Comparison of ENCODE assay signal across 1 cellular context in the genomic region with DNA sequence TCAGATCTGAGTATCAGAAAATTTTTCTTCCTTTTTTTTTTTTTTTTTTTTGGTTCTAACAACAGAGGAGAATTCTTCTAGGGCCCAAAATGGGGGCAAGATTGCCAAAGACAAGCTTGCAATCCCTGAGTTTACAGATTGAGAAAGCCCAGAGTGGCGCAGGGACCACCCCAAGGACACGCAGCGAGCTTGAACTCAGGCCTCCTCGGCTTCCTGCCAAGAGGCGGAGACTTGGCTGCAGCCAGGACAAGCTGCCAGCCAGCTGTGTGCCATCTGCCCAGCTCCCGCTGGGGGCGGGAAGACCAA.
TF ChIP-seq lines count a peak whose summit lies in the region.

No MANE protein-coding gene starts in this region.

TF ChIP-seq in HepG2, 621 proteins besides CTCF, POLR2A, EP300 and RAD21 (continued from another document):
- TF ChIP-seq, protein P1, sequence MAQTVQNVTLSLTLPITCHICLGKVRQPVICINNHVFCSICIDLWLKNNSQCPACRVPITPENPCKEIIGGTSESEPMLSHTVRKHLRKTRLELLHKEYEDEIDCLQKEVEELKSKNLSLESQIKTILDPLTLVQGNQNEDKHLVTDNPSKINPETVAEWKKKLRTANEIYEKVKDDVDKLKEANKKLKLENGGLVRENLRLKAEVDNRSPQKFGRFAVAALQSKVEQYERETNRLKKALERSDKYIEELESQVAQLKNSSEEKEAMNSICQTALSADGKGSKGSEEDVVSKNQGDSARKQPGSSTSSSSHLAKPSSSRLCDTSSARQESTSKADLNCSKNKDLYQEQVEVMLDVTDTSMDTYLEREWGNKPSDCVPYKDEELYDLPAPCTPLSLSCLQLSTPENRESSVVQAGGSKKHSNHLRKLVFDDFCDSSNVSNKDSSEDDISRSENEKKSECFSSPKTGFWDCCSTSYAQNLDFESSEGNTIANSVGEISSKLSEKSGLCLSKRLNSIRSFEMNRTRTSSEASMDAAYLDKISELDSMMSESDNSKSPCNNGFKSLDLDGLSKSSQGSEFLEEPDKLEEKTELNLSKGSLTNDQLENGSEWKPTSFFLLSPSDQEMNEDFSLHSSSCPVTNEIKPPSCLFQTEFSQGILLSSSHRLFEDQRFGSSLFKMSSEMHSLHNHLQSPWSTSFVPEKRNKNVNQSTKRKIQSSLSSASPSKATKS (CRISPR knock-in tag; IDR thresholded peaks at IDR 0.05), result no peak
